ENCODE assay signal across 8 cellular contexts in genomic region chr6:33298773-33299236, GRCh38. TPM values are rescaled to one million over a fixed set of nuclear protein-coding genes. Genes with fewer than 3 reads are reported as not detected.
A peak's percentile ranks its signal among the peaks of the same experiment; 100 is the strongest.
DNase-seq lines count a peak whose midpoint lies in the region; ATAC-seq and TF ChIP-seq lines count a peak whose summit lies in the region.

Gene RGL2 (minus strand): TSS chr6:33298942. CDS start chr6:33298610, 332 bp downstream.

- peaks cover 0 to 3% (median 0%) of the 10 kb centered on the region in 7 donors for H3K9me3 Mint-ChIP-seq in CD4-positive, CD25-positive, alpha-beta regulatory T cell
- H3K9me3 Mint-ChIP-seq in T-cell (no peaks in the 10 kb centered on the region), MCF 10A (ENCODE audit: unreplicated experiment) (no peaks in the 10 kb centered on the region)

- H3K4me3 Mint-ChIP-seq in CD4-positive, CD25-positive, alpha-beta regulatory T cell: peak within 1 kb of the TSS; percentile 99 to 100 (median 100)
- peak within 1 kb of the TSS; percentile 95 to 99 (median 99) for H3K4me3 Mint-ChIP-seq in T-cell
- peak within 1 kb of the TSS; percentile 96 for H3K4me3 Mint-ChIP-seq in MCF 10A (ENCODE audit: unreplicated experiment)

- no peaks in the 10 kb centered on the region for H3K9me3 ChIP-seq in CD4-positive, CD25-positive, alpha-beta regulatory T cell (ENCODE audit: control insufficient read depth in 2 of 2, low read length in 2 of 2)
- H3K9me3 ChIP-seq in HUES6 (ENCODE audit: control insufficient read depth, insufficient read depth, low read depth, low read length) (no peaks in the 10 kb centered on the region), iPS-15b (ENCODE audit: control insufficient read depth, insufficient read depth, low read length) (no peaks in the 10 kb centered on the region)

- H3K4me1 ChIP-seq in CD4-positive, CD25-positive, alpha-beta regulatory T cell (ENCODE audit: control insufficient read depth, insufficient read depth, low read length, poor library complexity, severe bottlenecking): peaks cover 27% of the 10 kb centered on the region
- H3K4me1 ChIP-seq in HUES6 (ENCODE audit: control insufficient read depth, insufficient read depth, low read length): peaks cover 6% of the 10 kb centered on the region; the same call in 1 of the 2 replicates
- no peaks in the 10 kb centered on the region for H3K4me1 ChIP-seq in iPS-15b (ENCODE audit: control insufficient read depth, insufficient read depth, low read length)

- H3K36me3 Mint-ChIP-seq in CD4-positive, CD25-positive, alpha-beta regulatory T cell: peaks cover 14% of the 10 kb centered on the region
- H3K36me3 Mint-ChIP-seq in T-cell (peaks cover 28% of the 10 kb centered on the region), MCF 10A (ENCODE audit: insufficient read depth, unreplicated experiment) (peaks cover 59% of the 10 kb centered on the region)

- H3K27me3 Mint-ChIP-seq in CD4-positive, CD25-positive, alpha-beta regulatory T cell: peaks cover 10% of the 10 kb centered on the region
- H3K27me3 Mint-ChIP-seq in T-cell (no peaks in the 10 kb centered on the region), MCF 10A (ENCODE audit: insufficient read depth, unreplicated experiment) (no peaks in the 10 kb centered on the region)

- CTCF ChIA-PET in T-cell (lab: Charles Lee): interaction anchor here (0.7 to 1.6 kb wide), 11 partner anchors 10 to 438 kb away, joined by 3 to 16 read pairs (median 9); partner anchors contain the start of genes B3GALT4 (in 1 of the 2), PFDN6 (in 1 of the 2), RPS18 (in 1 of the 2) and VPS52 (in 1 of the 2)
- CTCF ChIA-PET in MCF 10A (lab: Yijun Ruan, JAX): interaction anchor here (0.6 to 1.8 kb wide), 11 partner anchors 8 to 448 kb away, joined by 3 to 18 read pairs (median 4); partner anchors contain the start of genes CUTA, IP6K3, PFDN6 and WDR46

- ATAC-seq in CD4-positive, CD25-positive, alpha-beta regulatory T cell (ENCODE audit: low read depth in 2 of 2): peak; percentile 34 to 45
- peak; percentile 19 for ATAC-seq in GM19328 (IDR thresholded peaks at IDR 0.05; ENCODE audit: unreplicated experiment)
- ATAC-seq in T-cell (replicated peaks in 1 of 4): peak; percentile 25 to 64 (median 58)
- ATAC-seq in sciatic nerve: peak; percentile 86
- no peak for ATAC-seq in GM19452 (IDR thresholded peaks at IDR 0.05; ENCODE audit: unreplicated experiment)

- H3K27me3 ChIP-seq in CD4-positive, CD25-positive, alpha-beta regulatory T cell (ENCODE audit: control insufficient read depth, insufficient read depth, low read length): no peaks in the 10 kb centered on the region
- H3K27me3 ChIP-seq in HUES6 (ENCODE audit: control insufficient read depth, insufficient read depth, low read length) (no peaks in the 10 kb centered on the region), iPS-15b (ENCODE audit: control insufficient read depth, insufficient read depth, low read length) (no peaks in the 10 kb centered on the region)

- intact Hi-C loops in MCF 10A (cut with micrococcal nuclease): loop anchor here (1.0 to 5.0 kb wide), 4 partner anchors 20 to 128 kb away; partner anchors contain the start of genes HSD17B8, RXRB and SLC39A7
- intact Hi-C loops in sciatic nerve (cut with DNase I): no loop called here

- peak within 1 kb of the TSS; percentile 86 for H3K9ac ChIP-seq in HUES6 (ENCODE audit: low read length)
- peak within 1 kb of the TSS; percentile 71 for H3K9ac ChIP-seq in iPS-15b (ENCODE audit: low read depth, low read length)

- peak within 1 kb of the TSS; percentile 92 for H3K27ac ChIP-seq in CD4-positive, CD25-positive, alpha-beta regulatory T cell (ENCODE audit: insufficient read depth, low read length, poor library complexity, severe bottlenecking)
- peak within 1 kb of the TSS; percentile 80 for H3K27ac ChIP-seq in HUES6 (ENCODE audit: low read depth, low read length)

- H3K4me3 ChIP-seq in CD4-positive, CD25-positive, alpha-beta regulatory T cell (ENCODE audit: low read depth, low read length): peak within 1 kb of the TSS; percentile 90
- H3K4me3 ChIP-seq in HUES6 (ENCODE audit: low read depth, low read length) (peak within 1 kb of the TSS; percentile 97), iPS-15b (ENCODE audit: low read depth, low read length) (peak within 1 kb of the TSS; percentile 74)

- POLR2A ChIA-PET in T-cell (lab: Charles Lee): interaction anchor here (0.7 to 1.9 kb wide), 6 partner anchors 11 to 327 kb away, joined by 4 to 12 read pairs (median 6); partner anchors contain the start of gene ZBTB22 (in 1 of the 2)
- POLR2A ChIA-PET in MCF 10A (lab: Yijun Ruan, JAX): interaction anchor here (0.7 to 5.5 kb wide), 23 partner anchors 9 to 327 kb away, joined by 3 to 84 read pairs (median 4); partner anchors contain the start of genes B3GALT4, HSD17B8, PFDN6 and RPS18

- peaks cover 30% of the 10 kb centered on the region for H3K36me3 ChIP-seq in CD4-positive, CD25-positive, alpha-beta regulatory T cell (ENCODE audit: control insufficient read depth, insufficient read depth, low read length)
- H3K36me3 ChIP-seq in HUES6 (ENCODE audit: control insufficient read depth, insufficient read depth, low read length) (peaks cover 20% of the 10 kb centered on the region), iPS-15b (ENCODE audit: control insufficient read depth, insufficient read depth, low read length) (peaks cover 11% of the 10 kb centered on the region)

- peaks cover 0 to 52% (median 26%) of the 10 kb centered on the region in 4 donors for H3K4me1 Mint-ChIP-seq in CD4-positive, CD25-positive, alpha-beta regulatory T cell
- H3K4me1 Mint-ChIP-seq in T-cell: peaks cover 32 to 55% (median 40%) of the 10 kb centered on the region in 3 donors
- H3K4me1 Mint-ChIP-seq in MCF 10A (ENCODE audit: insufficient read depth, unreplicated experiment): peaks cover 26% of the 10 kb centered on the region

- peak within 1 kb of the TSS; percentile 98 to 100 (median 100) for H3K27ac Mint-ChIP-seq in CD4-positive, CD25-positive, alpha-beta regulatory T cell
- H3K27ac Mint-ChIP-seq in T-cell: peak within 1 kb of the TSS; percentile 99 to 100
- peak within 1 kb of the TSS; percentile 100 for H3K27ac Mint-ChIP-seq in MCF 10A (ENCODE audit: low read depth, unreplicated experiment)

- peak in 2 of 3 donors; percentile 54 to 78 for DNase-seq in CD4-positive, CD25-positive, alpha-beta regulatory T cell
- DNase-seq in T-cell: peak in 29 of 34 experiments; percentile 19 to 73 (median 53)
- DNase-seq in MCF 10A (ENCODE audit: unreplicated experiment): peak; percentile 64
- peak; percentile 93 for DNase-seq in sciatic nerve (ENCODE audit: low spot score)

- no peak for TF ChIP-seq CTCF in MCF 10A (IDR thresholded peaks at IDR 0.05; ENCODE audit: unreplicated experiment)

- BruUV-seq in MCF 10A (replicated peaks; lab: Mats Ljungman, UMichigan): no TSS peak

RNA-seq across cellular contexts. Expression of gene RGL2, which starts in this region (rescaled TPM):
- 59.2 TPM for total RNA-seq in CD4-positive, CD25-positive, alpha-beta regulatory T cell
- polyA plus RNA-seq in CD4-positive, CD25-positive, alpha-beta regulatory T cell: 1 to 10 TPM; 7.2 to 9.4 (median 8.1) TPM
- total RNA-seq in T-cell: 10 to 100 TPM; 55.9 to 72.0 (median 66.0) TPM
- total RNA-seq in MCF 10A (2022): 30.4 and 37.9 TPM in 2 replicates
- 83.5 TPM for total RNA-seq in sciatic nerve
